In the genomic region with DNA sequence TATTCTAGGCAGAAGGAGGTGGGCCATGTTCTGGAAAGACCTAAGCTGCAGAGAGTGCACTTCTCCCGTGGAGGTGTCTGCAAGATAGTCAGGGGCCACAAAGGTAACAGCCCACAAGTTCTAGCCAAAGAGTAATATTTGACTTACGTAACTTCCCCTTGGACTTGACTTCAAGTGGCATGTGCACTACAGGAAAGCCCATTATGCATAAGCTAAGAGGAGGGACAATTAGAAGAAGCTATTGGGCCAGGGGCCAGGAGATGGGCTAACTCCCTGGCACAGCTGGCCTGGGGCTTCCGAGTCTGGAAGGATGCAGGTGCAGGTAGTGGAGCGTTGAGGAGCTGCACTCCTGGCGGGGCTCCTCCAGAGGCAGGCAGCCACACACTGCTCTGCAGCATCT, we compare ENCODE assay signal across 2 cellular contexts.
TF ChIP-seq lines count a peak whose summit lies in the region.

No MANE protein-coding gene starts in this region.

TF ChIP-seq in SK-N-SH, 30 proteins besides CTCF, POLR2A, EP300 and RAD21 (continued from another document):
- no peak for TF ChIP-seq JUND (IDR thresholded peaks at IDR 0.05)
- no peak for TF ChIP-seq ZBTB33 (IDR thresholded peaks at IDR 0.05; ENCODE audit: borderline replicate concordance, low read depth)
- no peak for TF ChIP-seq RXRA (IDR thresholded peaks at IDR 0.05; ENCODE audit: borderline replicate concordance, low read depth)
- TF ChIP-seq SIN3A (IDR thresholded peaks at IDR 0.05; ENCODE audit: borderline replicate concordance, low read depth, low read length) = no peak
- TF ChIP-seq TEAD4 (IDR thresholded peaks at IDR 0.05; ENCODE audit: borderline replicate concordance, insufficient read depth) = no peak
- TF ChIP-seq POLR2AphosphoS5 (IDR thresholded peaks at IDR 0.05; ENCODE audit: low read depth, low read length) = no peak
- no peak for TF ChIP-seq TCF12 (IDR thresholded peaks at IDR 0.05)
- no peak for TF ChIP-seq TAF1 (IDR thresholded peaks at IDR 0.05; ENCODE audit: borderline replicate concordance, low read depth, low read length)
- TF ChIP-seq NFIC (IDR thresholded peaks at IDR 0.05; ENCODE audit: borderline replicate concordance) = no peak
- no peak for TF ChIP-seq ELF1 (IDR thresholded peaks at IDR 0.05)
- TF ChIP-seq RCOR1 (IDR thresholded peaks at IDR 0.05; ENCODE audit: low read length) = no peak
- no peak for TF ChIP-seq FOXJ3 (CRISPR knock-in tag; IDR thresholded peaks at IDR 0.05)
- TF ChIP-seq FOSL2 (IDR thresholded peaks at IDR 0.05; ENCODE audit: borderline replicate concordance, low read depth) = no peak
- TF ChIP-seq USF2 (IDR thresholded peaks at IDR 0.05; ENCODE audit: borderline replicate concordance, low read depth, low read length) = no peak
- TF ChIP-seq GABPA (IDR thresholded peaks at IDR 0.05; ENCODE audit: low read depth) = no peak
- TF ChIP-seq IRF3 (IDR thresholded peaks at IDR 0.05; ENCODE audit: low read depth, low read length) = no peak
TF ChIP-seq in SK-N-SH: peak in this region for 0.

TF ChIP-seq in SK-N-SH treated with all-trans-retinoic acid at 6 μM for 48 hours, 23 proteins besides CTCF, POLR2A, EP300 and RAD21 (continued from another document):
- TF ChIP-seq CREB5 (CRISPR knock-in tag; IDR thresholded peaks at IDR 0.05; ENCODE audit: low read depth) (no peak), ZNF8 (CRISPR knock-in tag; IDR thresholded peaks at IDR 0.05) (no peak), ISL1 (CRISPR knock-in tag; IDR thresholded peaks at IDR 0.05) (no peak), ZFP30 (CRISPR knock-in tag; IDR thresholded peaks at IDR 0.05) (no peak)
- TF ChIP-seq, protein P1, sequence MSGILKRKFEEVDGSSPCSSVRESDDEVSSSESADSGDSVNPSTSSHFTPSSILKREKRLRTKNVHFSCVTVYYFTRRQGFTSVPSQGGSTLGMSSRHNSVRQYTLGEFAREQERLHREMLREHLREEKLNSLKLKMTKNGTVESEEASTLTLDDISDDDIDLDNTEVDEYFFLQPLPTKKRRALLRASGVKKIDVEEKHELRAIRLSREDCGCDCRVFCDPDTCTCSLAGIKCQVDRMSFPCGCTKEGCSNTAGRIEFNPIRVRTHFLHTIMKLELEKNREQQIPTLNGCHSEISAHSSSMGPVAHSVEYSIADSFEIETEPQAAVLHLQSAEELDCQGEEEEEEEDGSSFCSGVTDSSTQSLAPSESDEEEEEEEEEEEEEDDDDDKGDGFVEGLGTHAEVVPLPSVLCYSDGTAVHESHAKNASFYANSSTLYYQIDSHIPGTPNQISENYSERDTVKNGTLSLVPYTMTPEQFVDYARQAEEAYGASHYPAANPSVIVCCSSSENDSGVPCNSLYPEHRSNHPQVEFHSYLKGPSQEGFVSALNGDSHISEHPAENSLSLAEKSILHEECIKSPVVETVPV (CRISPR knock-in tag; IDR thresholded peaks at IDR 0.05) = no peak
